In genomic region chr20:4109587-4109986, GRCh38 we compare ENCODE assay signal across 17 cellular contexts. TPM values are rescaled to one million over a fixed set of nuclear protein-coding genes. Genes with fewer than 3 reads are reported as not detected.
DNase-seq lines count a peak whose midpoint lies in the region; ATAC-seq, FAIRE-seq and TF ChIP-seq lines count a peak whose summit lies in the region.
"Had no signal": no experiment of that assay in that cellular context is flagged by ENCODE, and none has a peak within 500 bp of the region (broad histone marks: within the 10 kb centered on the region; RNA-seq: fewer than 3 reads in every experiment).

No MANE protein-coding gene starts in this region.

- no peak overlapping the region for H3K9ac ChIP-seq in astrocyte (ENCODE audit: low read length)

- no peaks in the 10 kb centered on the region for H3K9me3 ChIP-seq in astrocyte (ENCODE audit: insufficient read depth, low read depth, low read length)
- H3K9me3 ChIP-seq: HAP-1, upper lobe of left lung had no signal

- no peaks in the 10 kb centered on the region for H4K20me1 ChIP-seq in astrocyte (ENCODE audit: insufficient read depth, low read length)

- H3K4me3 ChIP-seq in astrocyte (ENCODE audit: insufficient read depth, low read depth, low read length) = no peak overlapping the region
- H3K4me3 ChIP-seq: coronary artery, HAP-1, upper lobe of left lung had no signal

- no peaks in the 10 kb centered on the region for H3K9me3 Mint-ChIP-seq in stimulated activated naive CD8-positive, alpha-beta T cell treated with anti-CD3 and anti-CD28 coated beads, Interleukin-15, Interleukin-2, amounts not matched to agents 100 ng/mL and 50 ng/mL, for 24 hours
- no peaks in the 10 kb centered on the region for H3K9me3 Mint-ChIP-seq in astrocyte (ENCODE audit: unreplicated experiment)
- H3K9me3 Mint-ChIP-seq: WTC11 had no signal

- no peaks in the 10 kb centered on the region for H3K79me2 ChIP-seq in astrocyte (ENCODE audit: insufficient read depth, low read length)

- H3K36me3 Mint-ChIP-seq in stimulated activated naive CD8-positive, alpha-beta T cell treated with anti-CD3 and anti-CD28 coated beads, Interleukin-15, Interleukin-2, amounts not matched to agents 100 ng/mL and 50 ng/mL, for 24 hours (ENCODE audit: low read depth) = no peaks in the 10 kb centered on the region
- H3K36me3 Mint-ChIP-seq in astrocyte (ENCODE audit: low read depth, unreplicated experiment) = no peaks in the 10 kb centered on the region
- H3K36me3 Mint-ChIP-seq: WTC11 had no signal

- H3K36me3 ChIP-seq in astrocyte (ENCODE audit: insufficient read depth, low read length) = no peaks in the 10 kb centered on the region
- H3K36me3 ChIP-seq: brain microvascular endothelial cell, HAP-1, upper lobe of left lung had no signal

- peak overlapping the region; percentile 74 for H3K27ac Mint-ChIP-seq in stimulated activated naive CD8-positive, alpha-beta T cell treated with anti-CD3 and anti-CD28 coated beads, Interleukin-15, Interleukin-2, amounts not matched to agents 100 ng/mL and 50 ng/mL, for 24 hours
- peak overlapping the region; percentile 91 for H3K27ac Mint-ChIP-seq in astrocyte (ENCODE audit: unreplicated experiment)
- H3K27ac Mint-ChIP-seq: WTC11 had no signal

- H3K4me3 Mint-ChIP-seq in stimulated activated naive CD8-positive, alpha-beta T cell treated with anti-CD3 and anti-CD28 coated beads, Interleukin-15, Interleukin-2, amounts not matched to agents 100 ng/mL and 50 ng/mL, for 24 hours = no peak overlapping the region
- H3K4me3 Mint-ChIP-seq in astrocyte (ENCODE audit: unreplicated experiment) = no peak overlapping the region
- H3K4me3 Mint-ChIP-seq: WTC11 had no signal

- peaks cover 13% of the 10 kb centered on the region for H3K27me3 Mint-ChIP-seq in stimulated activated naive CD8-positive, alpha-beta T cell treated with anti-CD3 and anti-CD28 coated beads, Interleukin-15, Interleukin-2, amounts not matched to agents 100 ng/mL and 50 ng/mL, for 24 hours
- H3K27me3 Mint-ChIP-seq in astrocyte (ENCODE audit: low read depth, unreplicated experiment) = peaks cover 23% of the 10 kb centered on the region

- no peak overlapping the region for H3K27ac ChIP-seq in astrocyte (ENCODE audit: low read depth, low read length)
- H3K27ac ChIP-seq: brain microvascular endothelial cell, coronary artery, upper lobe of left lung had no signal

- no peak for DNase-seq in stimulated activated naive CD8-positive, alpha-beta T cell treated with anti-CD3 and anti-CD28 coated beads, Interleukin-15, Interleukin-2, amounts not matched to agents 100 U/mL and 50 U/mL, for 24 hours
- DNase-seq in NCI-H2107 (lab: John Stamatoyannopoulos, UW) (peak; percentile 7), astrocyte (ENCODE audit: low read depth) (no peak), SHP77 treated with DMSO at 0.1 percent for 48 hours (lab: John Stamatoyannopoulos, UW) (no peak), NCI-H526 treated with DMSO at 0.1 percent for 48 hours (lab: John Stamatoyannopoulos, UW) (no peak)
- DNase-seq in central memory CD4-positive, alpha-beta T cell = no peak
- DNase-seq: brain microvascular endothelial cell; glutamatergic neuron; left cardiac atrium; NCI-H2171; NCI-H748 treated with DMSO at 0.1 percent for 48 hours; stimulated activated CD4-positive, alpha-beta T cell treated with anti-CD3 and anti-CD28 coated beads, Interleukin-4, amount 100 ng/mL, for 4 hours; upper lobe of left lung had no signal

- no peak for FAIRE-seq in astrocyte (lab: Jason Lieb, UNC)

- peaks cover 22% of the 10 kb centered on the region for H3K4me1 Mint-ChIP-seq in stimulated activated naive CD8-positive, alpha-beta T cell treated with anti-CD3 and anti-CD28 coated beads, Interleukin-15, Interleukin-2, amounts not matched to agents 100 ng/mL and 50 ng/mL, for 24 hours (ENCODE audit: low read depth)
- H3K4me1 Mint-ChIP-seq in astrocyte (ENCODE audit: low read depth, unreplicated experiment) = peaks cover 12% of the 10 kb centered on the region

- TF ChIP-seq CTCF in astrocyte (IDR thresholded peaks at IDR 0.05; ENCODE audit: insufficient read depth, low read depth, low read length) = no peak

- peaks cover 9% of the 10 kb centered on the region for H3K4me1 ChIP-seq in astrocyte (ENCODE audit: insufficient read depth, low read length)

- H3K4me2 ChIP-seq in astrocyte (ENCODE audit: low read length) = no peak overlapping the region

- peaks cover 3% of the 10 kb centered on the region for H3K27me3 ChIP-seq in astrocyte (ENCODE audit: insufficient read depth, low read length)
- H3K27me3 ChIP-seq: brain microvascular endothelial cell, upper lobe of left lung had no signal

- no peak for ATAC-seq in stimulated activated naive CD8-positive, alpha-beta T cell treated with anti-CD3 and anti-CD28 coated beads, Interleukin-15, Interleukin-2, amounts not matched to agents 100 U/mL and 50 U/mL, for 24 hours
- ATAC-seq: left cardiac atrium had no signal

- no peak overlapping the region for H2AFZ ChIP-seq in astrocyte (ENCODE audit: low read depth, low read length)

RNA-seq across cellular contexts. Expression of gene SMOX, which starts 39.0 kb away (rescaled TPM):
- 32.0 and 37.1 TPM in 2 replicates for total RNA-seq in astrocyte
